20 cellular contexts compared by ENCODE assay signal in genomic region chr2:225065882-225066281, GRCh38.
"Had no signal": no experiment of that assay in that cellular context is flagged by ENCODE, and none has a peak within 500 bp of the region (broad histone marks: within the 10 kb centered on the region; RNA-seq: fewer than 3 reads in every experiment).

No MANE protein-coding gene starts in this region.

- H3K4me3 ChIP-seq: coronary artery, esophagus muscularis mucosa, left ventricle myocardium inferior, neural progenitor cell, stomach, suprapubic skin, tibial nerve had no signal

- H3K4me3 Mint-ChIP-seq: activated CD4-positive, alpha-beta memory T cell treated with anti-CD3 and anti-CD28 coated beads for 36 hours; mesothelial cell of epicardium; naive thymus-derived CD8-positive, alpha-beta T cell; neural progenitor cell; T-cell had no signal

- H3K27me3 Mint-ChIP-seq: activated CD4-positive, alpha-beta memory T cell treated with anti-CD3 and anti-CD28 coated beads for 36 hours; naive thymus-derived CD8-positive, alpha-beta T cell; T-cell had no signal

- H3K36me3 ChIP-seq: esophagus muscularis mucosa, left ventricle myocardium inferior, neural progenitor cell, stomach, suprapubic skin, tibial nerve had no signal

- H3K4me1 ChIP-seq: esophagus muscularis mucosa, left ventricle myocardium inferior, stomach, suprapubic skin had no signal

- H3K27me3 ChIP-seq: neural progenitor cell, stomach, suprapubic skin, tibial nerve had no signal

- H3K36me3 Mint-ChIP-seq: mesothelial cell of epicardium, neural progenitor cell had no signal

- H3K4me1 Mint-ChIP-seq: mesothelial cell of epicardium, neural progenitor cell had no signal

- H3K9me3 ChIP-seq: esophagus muscularis mucosa, left ventricle myocardium inferior, suprapubic skin, tibial nerve had no signal

- H3K27ac ChIP-seq: coronary artery, esophagus muscularis mucosa, left ventricle myocardium inferior, neural progenitor cell, stomach, suprapubic skin, tibial nerve had no signal

- ATAC-seq: naive thymus-derived CD8-positive, alpha-beta T cell; sciatic nerve; T-cell had no signal

- H3K27ac Mint-ChIP-seq: activated CD4-positive, alpha-beta memory T cell treated with anti-CD3 and anti-CD28 coated beads for 36 hours; mesothelial cell of epicardium; naive thymus-derived CD8-positive, alpha-beta T cell; neural progenitor cell; T-cell had no signal

- DNase-seq: activated CD4-positive, alpha-beta memory T cell treated with anti-CD3 and anti-CD28 coated beads for 36 hours; activated CD4-positive, alpha-beta T cell treated with anti-CD3 and anti-CD28 coated beads for 4 hours; activated gamma-delta T cell; cerebellar nuclear complex; glutamatergic neuron; hippocampal formation; kidney glomerular epithelial cell; left ventricle myocardium inferior; mammary epithelial cell; naive thymus-derived CD8-positive, alpha-beta T cell; small intestine; stomach; T-cell had no signal
